Comparison of ENCODE assay signal across 32 cellular contexts in the genomic region with DNA sequence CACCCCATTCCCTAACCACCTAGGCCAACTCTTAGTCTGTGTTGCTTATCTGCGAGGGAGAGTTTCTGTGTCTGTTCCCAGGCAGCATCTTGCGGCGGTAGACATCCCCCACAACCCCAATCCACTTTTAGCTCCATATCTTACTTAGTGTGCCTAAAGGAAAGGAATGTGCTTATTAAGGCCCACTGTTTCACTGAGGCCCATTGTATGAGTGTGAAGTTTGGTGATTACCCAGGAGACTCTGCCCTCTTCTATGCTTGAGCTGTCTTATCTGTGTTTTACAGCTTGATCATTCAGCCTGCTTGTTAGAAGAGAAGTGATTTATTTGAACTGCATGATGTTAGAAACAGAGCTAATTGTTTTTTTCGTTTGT. TPM values are rescaled to one million over a fixed set of nuclear protein-coding genes. Genes with fewer than 3 reads are reported as not detected.
DNase-seq lines count a peak whose midpoint lies in the region; ATAC-seq, FAIRE-seq and TF ChIP-seq lines count a peak whose summit lies in the region.
"Had no signal": no experiment of that assay in that cellular context is flagged by ENCODE, and none has a peak within 500 bp of the region (broad histone marks: within the 10 kb centered on the region; RNA-seq: fewer than 3 reads in every experiment).

No MANE protein-coding gene starts in this region.

- H3K27me3 ChIP-seq in right atrium auricular region (no peaks in the 10 kb centered on the region), right lobe of liver (no peaks in the 10 kb centered on the region)
- H3K27me3 ChIP-seq: sigmoid colon had no signal

- H3K4me1 ChIP-seq in right atrium auricular region (peaks cover 0 to 7% of the 10 kb centered on the region in 2 donors), mesodermal cell (ENCODE audit: control insufficient read depth, insufficient read depth, low read length, poor library complexity, severe bottlenecking) (no peaks in the 10 kb centered on the region), right lobe of liver (no peaks in the 10 kb centered on the region)
- H3K4me1 ChIP-seq: sigmoid colon had no signal

- intact Hi-C loops in Right ventricle myocardium superior (cut with DNase I): no loop called here
- intact Hi-C loops in right lobe of liver (cut with DNase I): loop anchor here in 1 of 2 donors (10.0 kb wide), 1 partner anchor 64 kb away; no protein-coding TSS in a partner anchor

- peak overlapping the region; percentile 26 for H3K27ac Mint-ChIP-seq in glutamatergic neuron (ENCODE audit: unreplicated experiment)
- H3K27ac Mint-ChIP-seq: activated CD8-positive, alpha-beta T cell treated with anti-CD3 and anti-CD28 coated beads for 36 hours; activated T-helper 1 cell treated with anti-CD3 and anti-CD28 coated beads, Interleukin-12 subunit alpha, Interleukin-12 subunit beta, Interleukin-2, Interleukin-4 antibody, amounts not matched to agents 30 ng/mL and 10 ng/mL and 1 ng/mL, durations not matched to agents 14 hours and 24 hours and 36 hours; dendritic cell treated with granulocyte-macrophage colony-stimulating factor and Interleukin-4, amounts not matched to agents 40 ng/mL and 50 ng/mL, for 4 days; GM23338; HFFc6; memory B cell; T-helper 1 cell treated with Interleukin-12 subunit alpha and Interleukin-12 subunit beta and Interleukin-4 antibody, amounts not matched to agents 30 μg/mL and 1 μg/mL, for 36 hours had no signal

- no peak overlapping the region for H3K4me3 Mint-ChIP-seq in glutamatergic neuron (ENCODE audit: unreplicated experiment)
- H3K4me3 Mint-ChIP-seq: activated CD8-positive, alpha-beta T cell treated with anti-CD3 and anti-CD28 coated beads for 36 hours; activated T-helper 1 cell treated with anti-CD3 and anti-CD28 coated beads, Interleukin-12 subunit alpha, Interleukin-12 subunit beta, Interleukin-2, Interleukin-4 antibody, amounts not matched to agents 30 ng/mL and 10 ng/mL and 1 ng/mL, durations not matched to agents 14 hours and 24 hours and 36 hours; dendritic cell treated with granulocyte-macrophage colony-stimulating factor and Interleukin-4, amounts not matched to agents 40 ng/mL and 50 ng/mL, for 4 days; GM23338; HFFc6; memory B cell; T-helper 1 cell treated with Interleukin-12 subunit alpha and Interleukin-12 subunit beta and Interleukin-4 antibody, amounts not matched to agents 30 μg/mL and 1 μg/mL, for 36 hours had no signal

- no CpG with 5 or more reads among the region's 4 CpGs for whole genome bisulfite sequencing in mesodermal cell (ENCODE audit: insufficient coverage in 2 of 2), 2 experiments
- WGBS in right lobe of liver (ENCODE audit: insufficient coverage, low coverage, low lambda C conversion rate, missing lambda C conversion rate): 64% methylated on average over 4 of the region's 4 CpGs

- TF ChIP-seq CTCF in right atrium auricular region (IDR thresholded peaks at IDR 0.05) (no peak), glutamatergic neuron (IDR thresholded peaks at IDR 0.05; ENCODE audit: partially characterized antibody, unreplicated experiment) (no peak), right lobe of liver (IDR thresholded peaks at IDR 0.05) (no peak)

- no peak for TF ChIP-seq POLR2A in right lobe of liver (IDR thresholded peaks at IDR 0.05)

- peaks cover 5% of the 10 kb centered on the region for H3K27me3 Mint-ChIP-seq in glutamatergic neuron (ENCODE audit: unreplicated experiment)

- H3K36me3 Mint-ChIP-seq in glutamatergic neuron (ENCODE audit: unreplicated experiment): peaks cover 11% of the 10 kb centered on the region

- H3K4me3 ChIP-seq in right atrium auricular region: no peak overlapping the region
- no peak overlapping the region for H3K4me3 ChIP-seq in mesodermal cell (ENCODE audit: extremely low read depth, insufficient read depth, low read length, poor library complexity, severe bottlenecking)
- H3K4me3 ChIP-seq in right lobe of liver: no peak overlapping the region
- H3K4me3 ChIP-seq: GM23338, sigmoid colon had no signal

- H3K9me3 ChIP-seq in right atrium auricular region (peaks cover 0 to 15% of the 10 kb centered on the region in 2 donors), mesodermal cell (ENCODE audit: control insufficient read depth, low read length) (peaks cover 15% of the 10 kb centered on the region), right lobe of liver (no peaks in the 10 kb centered on the region)
- H3K9me3 ChIP-seq: neutrophil, sigmoid colon had no signal

- DNase-seq in Right ventricle myocardium superior: no peak
- DNase-seq in right atrium auricular region (ENCODE audit: low spot score): no peak
- DNase-seq in glutamatergic neuron: no peak
- DNase-seq in urothelium cell line (ENCODE audit: low spot score): no peak
- DNase-seq in substantia nigra (lab: John Stamatoyannopoulos, UW): no peak
- no peak for DNase-seq in activated CD4-positive, alpha-beta T cell treated with anti-CD3 and anti-CD28 coated beads, Interleukin-2, amount 50 U/mL, for 4 hours
- DNase-seq in right lobe of liver: no peak
- DNase-seq: activated CD4-positive, alpha-beta T cell treated with anti-CD3 and anti-CD28 coated beads for 1 hour; activated CD8-positive, alpha-beta memory T cell treated with anti-CD3 and anti-CD28 coated beads, Interleukin-2, amount 50 U/mL, for 48 hours; activated CD8-positive, alpha-beta T cell treated with anti-CD3 and anti-CD28 coated beads for 36 hours; activated naive CD4-positive, alpha-beta T cell treated with Interleukin-2 at 50 U/mL for 16 hours; foreskin melanocyte; HFFc6; hippocampal formation; NCI-H1930; NCI-H526; posterior cingulate gyrus; sigmoid colon; stimulated activated CD4-positive, alpha-beta T cell treated with anti-CD3 and anti-CD28 coated beads, Interleukin-4, amount 100 ng/mL, for 4 hours; trophoblast cell had no signal

- ATAC-seq in Right ventricle myocardium superior (ENCODE audit: poor library complexity): peak; percentile 39
- no peak for ATAC-seq in right lobe of liver
- ATAC-seq: activated CD8-positive, alpha-beta T cell treated with anti-CD3 and anti-CD28 coated beads for 36 hours; GM23338; SK-N-SH treated with all-trans-retinoic acid at 6 μM for 48 hours had no signal

- peaks cover 25% of the 10 kb centered on the region for H3K4me1 Mint-ChIP-seq in glutamatergic neuron (ENCODE audit: low read depth, unreplicated experiment)
- H3K4me1 Mint-ChIP-seq: memory B cell had no signal

- no peak for FAIRE-seq in urothelium cell line (lab: Jason Lieb, UNC)
- FAIRE-seq: D721Med, GM18507, TTC549 had no signal

- no peaks in the 10 kb centered on the region for H3K36me3 ChIP-seq in right atrium auricular region
- H3K36me3 ChIP-seq in mesodermal cell (ENCODE audit: control insufficient read depth, insufficient read depth, low read length): no peaks in the 10 kb centered on the region
- no peaks in the 10 kb centered on the region for H3K36me3 ChIP-seq in right lobe of liver
- H3K36me3 ChIP-seq: neutrophil, sigmoid colon had no signal

- peak overlapping the region in 1 of 2 donors; percentile 48 for H3K27ac ChIP-seq in right atrium auricular region
- H3K27ac ChIP-seq in mesodermal cell (ENCODE audit: low read depth, low read length, severe bottlenecking): peak overlapping the region; percentile 81
- H3K27ac ChIP-seq in substantia nigra (ENCODE audit: low read depth, low read length, poor library complexity, severe bottlenecking): no peak overlapping the region
- H3K27ac ChIP-seq in right lobe of liver: no peak overlapping the region
- H3K27ac ChIP-seq: C4-2B, neutrophil, sigmoid colon had no signal

- peaks cover 11% of the 10 kb centered on the region for H3K9me3 Mint-ChIP-seq in glutamatergic neuron (ENCODE audit: unreplicated experiment)
- H3K9me3 Mint-ChIP-seq: T-helper 1 cell treated with Interleukin-12 subunit alpha and Interleukin-12 subunit beta and Interleukin-4 antibody, amounts not matched to agents 30 μg/mL and 1 μg/mL, for 36 hours had no signal

RNA-seq across cellular contexts. Expression of a gene that starts 10.3 kb away (rescaled TPM):
- total RNA-seq in Right ventricle myocardium superior (49.3 TPM), right atrium auricular region (10 to 100 TPM; 22.0 to 37.0 TPM), glutamatergic neuron (ENCODE audit: unreplicated experiment) (9.5 TPM), right lobe of liver (10 to 100 TPM in 5 of 6 experiments, 1 to 10 TPM in 1; 6.6 to 15.6 (median 11.3) TPM)
- polyA plus RNA-seq in mesodermal cell (2013, experiment 1 of 2): 1.6 TPM
- 1.3 TPM for polyA plus RNA-seq in mesodermal cell (2013, experiment 2 of 2)
